17 cellular contexts compared by ENCODE assay signal in genomic region chr6:39061182-39061581, GRCh38. TPM values are rescaled to one million over a fixed set of nuclear protein-coding genes. Genes with fewer than 3 reads are reported as not detected.
"Had no signal": no experiment of that assay in that cellular context is flagged by ENCODE, and none has a peak within 500 bp of the region (broad histone marks: within the 10 kb centered on the region; RNA-seq: fewer than 3 reads in every experiment).

No MANE protein-coding gene starts in this region.

- H3K9me3 ChIP-seq: pancreas, stomach, testis, upper lobe of left lung had no signal

- H3K9me3 Mint-ChIP-seq: activated CD4-positive, alpha-beta T cell treated with anti-CD3 and anti-CD28 coated beads, Interleukin-2, amount 10 ng/mL, durations not matched to agents 7 days and 5 days; activated T-helper 1 cell treated with anti-CD3 and anti-CD28 coated beads, Interleukin-12 subunit alpha, Interleukin-12 subunit beta, Interleukin-2, Interleukin-4 antibody, amounts not matched to agents 30 ng/mL and 10 ng/mL and 1 ng/mL, durations not matched to agents 14 hours and 24 hours and 36 hours; dendritic cell treated with granulocyte-macrophage colony-stimulating factor and Interleukin-4, amounts not matched to agents 40 ng/mL and 50 ng/mL, for 4 days; effector memory CD8-positive, alpha-beta T cell; neural crest cell had no signal

- H3K27ac ChIP-seq: brain microvascular endothelial cell, foreskin keratinocyte, pancreas, stomach, testis, upper lobe of left lung had no signal

- H3K27me3 Mint-ChIP-seq: activated CD4-positive, alpha-beta T cell treated with anti-CD3 and anti-CD28 coated beads, Interleukin-2, amount 10 ng/mL, durations not matched to agents 7 days and 5 days had no signal

- H3K4me1 ChIP-seq: foreskin keratinocyte, pancreas, testis, upper lobe of left lung had no signal

- ATAC-seq: effector memory CD8-positive, alpha-beta T cell; foreskin keratinocyte had no signal

- H3K27ac Mint-ChIP-seq: activated CD4-positive, alpha-beta T cell treated with anti-CD3 and anti-CD28 coated beads, Interleukin-2, amount 10 ng/mL, durations not matched to agents 7 days and 5 days; activated T-helper 1 cell treated with anti-CD3 and anti-CD28 coated beads, Interleukin-12 subunit alpha, Interleukin-12 subunit beta, Interleukin-2, Interleukin-4 antibody, amounts not matched to agents 30 ng/mL and 10 ng/mL and 1 ng/mL, durations not matched to agents 14 hours and 24 hours and 36 hours; dendritic cell treated with granulocyte-macrophage colony-stimulating factor and Interleukin-4, amounts not matched to agents 40 ng/mL and 50 ng/mL, for 4 days; effector memory CD8-positive, alpha-beta T cell had no signal

- H3K4me3 ChIP-seq: pancreas, stomach, testis, upper lobe of left lung had no signal

- H3K4me1 Mint-ChIP-seq: activated CD4-positive, alpha-beta T cell treated with anti-CD3 and anti-CD28 coated beads, Interleukin-2, amount 10 ng/mL, durations not matched to agents 7 days and 5 days; neural crest cell had no signal

- DNase-seq: activated CD4-positive, alpha-beta T cell treated with anti-CD3 and anti-CD28 coated beads, Interleukin-2, amount 10 ng/mL, durations not matched to agents 7 days and 5 days; activated CD4-positive, CD25-positive, alpha-beta regulatory T cell; activated CD8-positive, alpha-beta memory T cell treated with anti-CD3 and anti-CD28 coated beads for 24 hours; anterior cingulate cortex; brain microvascular endothelial cell; effector memory CD8-positive, alpha-beta T cell; foreskin keratinocyte; midbrain; pancreas; stimulated activated CD4-positive, alpha-beta T cell treated with anti-CD3 and anti-CD28 coated beads, Interleukin-1b, Interleukin-23, amount 100 ng/mL, for 48 hours; stomach; testis had no signal

- H3K36me3 ChIP-seq: brain microvascular endothelial cell, pancreas, stomach, upper lobe of left lung had no signal

- H3K4me3 Mint-ChIP-seq: activated CD4-positive, alpha-beta T cell treated with anti-CD3 and anti-CD28 coated beads, Interleukin-2, amount 10 ng/mL, durations not matched to agents 7 days and 5 days; activated T-helper 1 cell treated with anti-CD3 and anti-CD28 coated beads, Interleukin-12 subunit alpha, Interleukin-12 subunit beta, Interleukin-2, Interleukin-4 antibody, amounts not matched to agents 30 ng/mL and 10 ng/mL and 1 ng/mL, durations not matched to agents 14 hours and 24 hours and 36 hours; dendritic cell treated with granulocyte-macrophage colony-stimulating factor and Interleukin-4, amounts not matched to agents 40 ng/mL and 50 ng/mL, for 4 days; effector memory CD8-positive, alpha-beta T cell; neural crest cell had no signal

RNA-seq across cellular contexts. Expression of gene GLP1R, which starts 12.6 kb away (rescaled TPM):
- total RNA-seq: activated CD4-positive, alpha-beta T cell treated with anti-CD3 and anti-CD28 coated beads, Interleukin-2, amount 10 ng/mL, durations not matched to agents 7 days and 5 days; foreskin keratinocyte; lung microvascular endothelial cell had no signal
